ENCODE assay signal across 21 cellular contexts in genomic region chr18:47528343-47528742, GRCh38.
"Had no signal": no experiment of that assay in that cellular context is flagged by ENCODE, and none has a peak within 500 bp of the region (broad histone marks: within the 10 kb centered on the region; RNA-seq: fewer than 3 reads in every experiment).

No MANE protein-coding gene starts in this region.

- H3K9me3 ChIP-seq: heart left ventricle, mucosa of descending colon, neutrophil, testis, upper lobe of right lung, vagina had no signal

- H3K27me3 ChIP-seq: testis, vagina had no signal

- H3K36me3 ChIP-seq: heart left ventricle, neutrophil, tibial nerve, upper lobe of right lung, vagina had no signal

- H3K27ac ChIP-seq: dorsolateral prefrontal cortex, heart left ventricle, neutrophil, testis, tibial nerve, upper lobe of right lung, vagina had no signal

- H3K4me3 ChIP-seq: dorsolateral prefrontal cortex, heart left ventricle, mucosa of descending colon, testis, tibial nerve, upper lobe of right lung, vagina had no signal

- H3K4me1 ChIP-seq: heart left ventricle, testis, tibial nerve, upper lobe of right lung, vagina had no signal

- ATAC-seq: heart left ventricle; left lobe of liver; mucosa of descending colon; naive thymus-derived CD8-positive, alpha-beta T cell; sciatic nerve; stimulated activated naive B cell treated with anti-CD40 and anti-IgM and Interleukin-4, amounts not matched to agents 10 μg/mL and 1 μg/mL and 100 μg/mL, for 72 hours; stimulated activated naive CD8-positive, alpha-beta T cell treated with anti-CD3 and anti-CD28 coated beads, Interleukin-15, amount 100 ng/mL, for 72 hours; upper lobe of right lung had no signal

- DNase-seq: dorsolateral prefrontal cortex; effector CD8-positive, alpha-beta T cell; foreskin melanocyte; heart left ventricle; hippocampal formation; kidney glomerular epithelial cell; mammary epithelial cell; mucosa of descending colon; naive thymus-derived CD8-positive, alpha-beta T cell; posterior cingulate gyrus; stimulated activated CD4-positive, alpha-beta T cell treated with anti-CD3 and anti-CD28 coated beads, Interleukin-2, amount 100 ng/mL, for 24 hours; stimulated activated CD4-positive, alpha-beta T cell treated with anti-CD3 and anti-CD28 coated beads, Interleukin-4, amount 100 ng/mL, for 4 hours; stimulated activated naive B cell treated with anti-CD40 and anti-IgM and Interleukin-4, amounts not matched to agents 10 μg/mL and 1 μg/mL and 100 μg/mL, for 72 hours; stimulated activated naive CD8-positive, alpha-beta T cell treated with anti-CD3 and anti-CD28 coated beads, Interleukin-15, amount 100 ng/mL, for 72 hours; testis; upper lobe of right lung had no signal
